Comparison of ENCODE assay signal across 20 cellular contexts in genomic region chr10:76141376-76141775, GRCh38.
"Had no signal": no experiment of that assay in that cellular context is flagged by ENCODE, and none has a peak within 500 bp of the region (broad histone marks: within the 10 kb centered on the region; RNA-seq: fewer than 3 reads in every experiment).

No MANE protein-coding gene starts in this region.

- H3K4me1 ChIP-seq: esophagus squamous epithelium, gastroesophageal sphincter, lower lobe of right lung, stomach had no signal

- H3K4me3 Mint-ChIP-seq: dendritic cell treated with granulocyte-macrophage colony-stimulating factor and Interleukin-4, amounts not matched to agents 40 ng/mL and 50 ng/mL, for 4 days; effector memory CD8-positive, alpha-beta T cell; immature natural killer cell; memory B cell; mesothelial cell of epicardium; natural killer cell; neural crest cell had no signal

- H3K36me3 ChIP-seq: esophagus squamous epithelium, gastroesophageal sphincter, left ventricle myocardium inferior, lower lobe of right lung, sigmoid colon, stomach had no signal

- H3K4me3 ChIP-seq: esophagus squamous epithelium, gastroesophageal sphincter, left ventricle myocardium inferior, lower lobe of right lung, sigmoid colon, skin epidermis, stomach had no signal

- DNase-seq: effector memory CD8-positive, alpha-beta T cell; esophagus squamous epithelium; foreskin fibroblast; glutamatergic neuron; immature natural killer cell; left ventricle myocardium inferior; lower lobe of right lung; natural killer cell; posterior cingulate gyrus; sigmoid colon; stimulated activated CD4-positive, alpha-beta T cell treated with anti-CD3 and anti-CD28 coated beads, Interleukin-12 subunit alpha, Interleukin-12 subunit beta, amount 100 ng/mL, for 4 hours; stimulated activated naive CD4-positive, alpha-beta T cell; stomach; trophoblast cell had no signal

- ATAC-seq: effector memory CD8-positive, alpha-beta T cell; gastroesophageal sphincter; lower lobe of right lung; natural killer cell had no signal

- H3K9me3 Mint-ChIP-seq: dendritic cell treated with granulocyte-macrophage colony-stimulating factor and Interleukin-4, amounts not matched to agents 40 ng/mL and 50 ng/mL, for 4 days had no signal

- H3K9me3 ChIP-seq: esophagus squamous epithelium, gastroesophageal sphincter, left ventricle myocardium inferior, lower lobe of right lung, sigmoid colon, stomach had no signal

- H3K27ac ChIP-seq: esophagus squamous epithelium, gastroesophageal sphincter, left ventricle myocardium inferior, lower lobe of right lung, sigmoid colon, skin epidermis, stomach had no signal

- H3K36me3 Mint-ChIP-seq: immature natural killer cell, memory B cell, natural killer cell had no signal

- H3K4me1 Mint-ChIP-seq: immature natural killer cell, memory B cell, natural killer cell had no signal

- H3K27ac Mint-ChIP-seq: dendritic cell treated with granulocyte-macrophage colony-stimulating factor and Interleukin-4, amounts not matched to agents 40 ng/mL and 50 ng/mL, for 4 days; effector memory CD8-positive, alpha-beta T cell; immature natural killer cell; memory B cell; mesothelial cell of epicardium; natural killer cell had no signal

- H3K27me3 Mint-ChIP-seq: dendritic cell treated with granulocyte-macrophage colony-stimulating factor and Interleukin-4, amounts not matched to agents 40 ng/mL and 50 ng/mL, for 4 days; effector memory CD8-positive, alpha-beta T cell; memory B cell had no signal

- H3K27me3 ChIP-seq: esophagus squamous epithelium, gastroesophageal sphincter, sigmoid colon, stomach had no signal
